ENCODE assay signal across 8 cellular contexts in genomic region chr12:49369723-49370145, GRCh38. TPM values are rescaled to one million over a fixed set of nuclear protein-coding genes. Genes with fewer than 3 reads are reported as not detected.
DNase-seq lines count a peak whose midpoint lies in the region; ATAC-seq and TF ChIP-seq lines count a peak whose summit lies in the region.

No MANE protein-coding gene starts in this region.

- TF ChIP-seq CTCF in 22Rv1 (IDR thresholded peaks at IDR 0.05): peak; percentile 45

- H2BK120ac ChIP-seq in neuronal stem cell (ENCODE audit: low read depth, low read length): no peak overlapping the region

- in situ Hi-C loops in HAP-1 (cut with MboI; ENCODE audit: low sequenced_read_pairs): loop anchor here (5.0 kb wide), 1 partner anchor 138 kb away; no protein-coding TSS in a partner anchor

- WGBS in neuronal stem cell (ENCODE audit: extremely low coverage in 2 of 2, insufficient read length in 2 of 2, insufficient replicate concordance in 1 of 2), 2 donors: no CpG with 5 or more reads among the region's 5 CpGs

- H2BK5ac ChIP-seq in neuronal stem cell (ENCODE audit: low read length): no peak overlapping the region

- peaks cover 2% of the 10 kb centered on the region for H3K79me1 ChIP-seq in neuronal stem cell (ENCODE audit: low read depth, low read length)

- no peak for ATAC-seq in GM19324 (IDR thresholded peaks at IDR 0.05; ENCODE audit: low FRiP score, unreplicated experiment)

- H3K9me3 ChIP-seq in HAP-1: no peaks in the 10 kb centered on the region
- no peaks in the 10 kb centered on the region for H3K9me3 ChIP-seq in neuronal stem cell (replicated peaks in 1 of 2; ENCODE audit: control insufficient read depth in 2 of 2, insufficient read depth in 1 of 2, low read depth in 1 of 2, low read length in 2 of 2)

- H2AFZ ChIP-seq in neuronal stem cell (ENCODE audit: low read length): no peak overlapping the region

- no peak overlapping the region for H3K4ac ChIP-seq in neuronal stem cell (ENCODE audit: low read length)

- H3K4me1 Mint-ChIP-seq in activated T-helper 1 cell treated with anti-CD3 and anti-CD28 coated beads, Interleukin-12 subunit alpha, Interleukin-12 subunit beta, Interleukin-2, Interleukin-4 antibody, amounts not matched to agents 30 ng/mL and 10 ng/mL and 1 ng/mL, durations not matched to agents 14 hours and 24 hours and 36 hours (ENCODE audit: low read depth): peaks cover 48% of the 10 kb centered on the region

- no peaks in the 10 kb centered on the region for H3K9me3 Mint-ChIP-seq in activated T-helper 1 cell treated with anti-CD3 and anti-CD28 coated beads, Interleukin-12 subunit alpha, Interleukin-12 subunit beta, Interleukin-2, Interleukin-4 antibody, amounts not matched to agents 30 ng/mL and 10 ng/mL and 1 ng/mL, durations not matched to agents 14 hours and 24 hours and 36 hours

- H3K27ac Mint-ChIP-seq in activated T-helper 1 cell treated with anti-CD3 and anti-CD28 coated beads, Interleukin-12 subunit alpha, Interleukin-12 subunit beta, Interleukin-2, Interleukin-4 antibody, amounts not matched to agents 30 ng/mL and 10 ng/mL and 1 ng/mL, durations not matched to agents 14 hours and 24 hours and 36 hours: no peak overlapping the region

- intact Hi-C loops in activated T-helper 1 cell treated with anti-CD3 and anti-CD28 coated beads, Interleukin-12 subunit alpha, Interleukin-12 subunit beta, Interleukin-2, Interleukin-4 antibody, amounts not matched to agents 30 ng/mL and 10 ng/mL and 1 ng/mL, durations not matched to agents 14 hours and 24 hours and 36 hours (cut with micrococcal nuclease): loop anchor here (2.0 to 5.0 kb wide), 3 partner anchors 81 to 373 kb away; partner anchors contain the start of genes PRPF40B and TMBIM6

- DNase-seq in GDM1 (lab: John Stamatoyannopoulos, UW) (peak; percentile 12), HAP-1 (ENCODE audit: low spot score in 2 of 2) (peak; percentile 48 to 75), NCI-H187 (lab: John Stamatoyannopoulos, UW) (peak; percentile 32 to 52), islet precursor cell (peak; percentile 67), neuronal stem cell (ENCODE audit: low spot score) (no peak)
- DNase-seq in activated T-helper 1 cell treated with anti-CD3 and anti-CD28 coated beads, Interleukin-12 subunit alpha, Interleukin-12 subunit beta, Interleukin-2, Interleukin-4 antibody, amounts not matched to agents 30 ng/mL and 10 ng/mL and 1 ng/mL, durations not matched to agents 14 hours and 24 hours and 36 hours (ENCODE audit: low spot score): no peak

- H3K14ac ChIP-seq in neuronal stem cell (ENCODE audit: low read length): no peak overlapping the region

- no peak overlapping the region for H4K8ac ChIP-seq in neuronal stem cell (ENCODE audit: low read depth, low read length)

- no peak overlapping the region for H2AK5ac ChIP-seq in neuronal stem cell (ENCODE audit: low read depth, low read length)

- no peaks in the 10 kb centered on the region for H3K27me3 Mint-ChIP-seq in activated T-helper 1 cell treated with anti-CD3 and anti-CD28 coated beads, Interleukin-12 subunit alpha, Interleukin-12 subunit beta, Interleukin-2, Interleukin-4 antibody, amounts not matched to agents 30 ng/mL and 10 ng/mL and 1 ng/mL, durations not matched to agents 14 hours and 24 hours and 36 hours (ENCODE audit: insufficient read depth)

- H3K36me3 Mint-ChIP-seq in activated T-helper 1 cell treated with anti-CD3 and anti-CD28 coated beads, Interleukin-12 subunit alpha, Interleukin-12 subunit beta, Interleukin-2, Interleukin-4 antibody, amounts not matched to agents 30 ng/mL and 10 ng/mL and 1 ng/mL, durations not matched to agents 14 hours and 24 hours and 36 hours (ENCODE audit: low read depth): peaks cover 6% of the 10 kb centered on the region

- peaks cover 22% of the 10 kb centered on the region for H3K4me1 ChIP-seq in HAP-1
- H3K4me1 ChIP-seq in neuronal stem cell (ENCODE audit: control insufficient read depth in 2 of 2, insufficient read depth in 1 of 2, low read depth in 1 of 2, low read length in 2 of 2): peaks cover 0 to 2% of the 10 kb centered on the region in 2 donors

- H2BK12ac ChIP-seq in neuronal stem cell (ENCODE audit: low read length): no peak overlapping the region

- no peak overlapping the region for H2BK15ac ChIP-seq in neuronal stem cell (ENCODE audit: low read length)

- no peak overlapping the region for H3K4me3 ChIP-seq in HAP-1
- H3K4me3 ChIP-seq in neuronal stem cell (ENCODE audit: low read length in 2 of 2): no peak overlapping the region

- H3K4me2 ChIP-seq in neuronal stem cell (ENCODE audit: insufficient read depth, low read length, poor library complexity, severe bottlenecking): no peak overlapping the region

- H3K4me3 Mint-ChIP-seq in activated T-helper 1 cell treated with anti-CD3 and anti-CD28 coated beads, Interleukin-12 subunit alpha, Interleukin-12 subunit beta, Interleukin-2, Interleukin-4 antibody, amounts not matched to agents 30 ng/mL and 10 ng/mL and 1 ng/mL, durations not matched to agents 14 hours and 24 hours and 36 hours: peak overlapping the region; percentile 23

- H3K27ac ChIP-seq in 22Rv1 (peak overlapping the region; percentile 95), neuronal stem cell (replicated peaks; ENCODE audit: low read length) (no peak overlapping the region)

- no peak overlapping the region for H4K91ac ChIP-seq in neuronal stem cell (ENCODE audit: low read depth, low read length, poor library complexity)

- H3K18ac ChIP-seq in neuronal stem cell (ENCODE audit: low read length): no peak overlapping the region

- H3K9ac ChIP-seq in neuronal stem cell (ENCODE audit: low read depth, low read length, poor library complexity): no peak overlapping the region

- H3K23ac ChIP-seq in neuronal stem cell (ENCODE audit: low read depth, low read length, poor library complexity): no peak overlapping the region

- H3K36me3 ChIP-seq in HAP-1 (replicated peaks) (no peaks in the 10 kb centered on the region), neuronal stem cell (replicated peaks in 1 of 2; ENCODE audit: control insufficient read depth in 2 of 2, insufficient read depth in 2 of 2, low read length in 2 of 2) (peaks cover 0 to 28% of the 10 kb centered on the region in 2 donors)

- H3K27me3 ChIP-seq in HAP-1 (ENCODE audit: low read depth): no peaks in the 10 kb centered on the region
- no peaks in the 10 kb centered on the region for H3K27me3 ChIP-seq in neuronal stem cell (ENCODE audit: control insufficient read depth in 3 of 3, insufficient read depth in 3 of 3, low read depth in 1 of 3, low read length in 3 of 3)

RNA-seq across cellular contexts. Expression of gene SPATS2, which starts 2.5 kb away (rescaled TPM):
- 11.6 and 12.0 TPM in 2 replicates for total RNA-seq in activated T-helper 1 cell treated with anti-CD3 and anti-CD28 coated beads, Interleukin-12 subunit alpha, Interleukin-12 subunit beta, Interleukin-2, Interleukin-4 antibody, amounts not matched to agents 30 ng/mL and 10 ng/mL and 1 ng/mL, durations not matched to agents 14 hours and 24 hours and 36 hours
- 52.9 TPM for polyA plus RNA-seq in neuronal stem cell (2013, experiment 1 of 2)
- polyA plus RNA-seq in neuronal stem cell (2013, experiment 2 of 2): 53.9 TPM

RNA-seq across cellular contexts. Expression of gene DNAJC22, which starts 23.0 kb away (rescaled TPM):
- total RNA-seq in activated T-helper 1 cell treated with anti-CD3 and anti-CD28 coated beads, Interleukin-12 subunit alpha, Interleukin-12 subunit beta, Interleukin-2, Interleukin-4 antibody, amounts not matched to agents 30 ng/mL and 10 ng/mL and 1 ng/mL, durations not matched to agents 14 hours and 24 hours and 36 hours: 0.16 TPM in 1 of 2 replicates, not detected in the other
- 0.14 TPM for polyA plus RNA-seq in neuronal stem cell (2013, experiment 1 of 2)
- 0.12 TPM for polyA plus RNA-seq in neuronal stem cell (2013, experiment 2 of 2)

RNA-seq across cellular contexts. Expression of gene C1QL4, which starts 32.7 kb away (rescaled TPM):
- not detected in 2 replicates for total RNA-seq in activated T-helper 1 cell treated with anti-CD3 and anti-CD28 coated beads, Interleukin-12 subunit alpha, Interleukin-12 subunit beta, Interleukin-2, Interleukin-4 antibody, amounts not matched to agents 30 ng/mL and 10 ng/mL and 1 ng/mL, durations not matched to agents 14 hours and 24 hours and 36 hours
- 0.77 TPM for polyA plus RNA-seq in neuronal stem cell (2013, experiment 1 of 2)
- polyA plus RNA-seq in neuronal stem cell (2013, experiment 2 of 2): 0.84 TPM

RNA-seq across cellular contexts. Expression of gene TROAP, which starts 46.7 kb away (rescaled TPM):
- 46.0 TPM in 2 replicates for total RNA-seq in activated T-helper 1 cell treated with anti-CD3 and anti-CD28 coated beads, Interleukin-12 subunit alpha, Interleukin-12 subunit beta, Interleukin-2, Interleukin-4 antibody, amounts not matched to agents 30 ng/mL and 10 ng/mL and 1 ng/mL, durations not matched to agents 14 hours and 24 hours and 36 hours
- polyA plus RNA-seq in neuronal stem cell (2013, experiment 1 of 2): 82.7 TPM
- polyA plus RNA-seq in neuronal stem cell (2013, experiment 2 of 2): 77.4 TPM

Comparison
In these comparisons a context has a peak if more than half of its experiments do, and no peak if none do; other contexts are left out.
1. DNase-seq: peak in GDM1 (single experiment), HAP-1 (2 of 2), NCI-H187 (2 of 2) and islet precursor cell (single experiment); none in activated T-helper 1 cell treated with anti-CD3 and anti-CD28 coated beads, Interleukin-12 subunit alpha, Interleukin-12 subunit beta, Interleukin-2, Interleukin-4 antibody, amounts not matched to agents 30 ng/mL and 10 ng/mL and 1 ng/mL, durations not matched to agents 14 hours and 24 hours and 36 hours (single experiment) and neuronal stem cell (single experiment).